In genomic region chr3:190807719-190808375, GRCh38 we compare ENCODE assay signal across 17 cellular contexts. TPM values are rescaled to one million over a fixed set of nuclear protein-coding genes. Genes with fewer than 3 reads are reported as not detected.
DNase-seq lines count a peak whose midpoint lies in the region; ATAC-seq, FAIRE-seq and TF ChIP-seq lines count a peak whose summit lies in the region.
"Had no signal": no experiment of that assay in that cellular context is flagged by ENCODE, and none has a peak within 500 bp of the region (broad histone marks: within the 10 kb centered on the region; RNA-seq: fewer than 3 reads in every experiment).

No MANE protein-coding gene starts in this region.

- H3K27ac ChIP-seq in left lung = no peak overlapping the region
- H3K27ac ChIP-seq: A549, colonic mucosa had no signal

- H3K4me3 ChIP-seq in bronchial epithelial cell (ENCODE audit: low read depth, low read length) (no peak overlapping the region), left lung (no peak overlapping the region)
- H3K4me3 ChIP-seq: A549, colonic mucosa, MG63 had no signal

- no peaks in the 10 kb centered on the region for H3K4me1 ChIP-seq in left lung
- H3K4me1 ChIP-seq: A549, colonic mucosa had no signal

- TF ChIP-seq CTCF in bronchial epithelial cell (IDR thresholded peaks at IDR 0.05; ENCODE audit: insufficient read depth, low read length, severe bottlenecking) (no peak), left lung (IDR thresholded peaks at IDR 0.05) (no peak)

- peak; percentile 58 for ATAC-seq in left lung
- no peak for ATAC-seq in SK-N-SH treated with all-trans-retinoic acid at 6 μM for 48 hours
- ATAC-seq: A549; activated CD8-positive, alpha-beta T cell treated with anti-CD3 and anti-CD28 coated beads for 36 hours had no signal

- FAIRE-seq in bronchial epithelial cell (lab: Jason Lieb, UNC) = no peak
- no peak for FAIRE-seq in urothelium cell line (lab: Jason Lieb, UNC)
- FAIRE-seq: A549, GM12891 had no signal

- H3K9me3 ChIP-seq in left lung = no peaks in the 10 kb centered on the region
- H3K9me3 ChIP-seq: A549, colonic mucosa, MG63 had no signal

- no peaks in the 10 kb centered on the region for H3K27me3 ChIP-seq in bronchial epithelial cell (ENCODE audit: control insufficient read depth, insufficient read depth, low read length)
- H3K27me3 ChIP-seq in left lung = no peaks in the 10 kb centered on the region
- H3K27me3 ChIP-seq: colonic mucosa, MG63 had no signal

- DNase-seq in NCI-H1092 treated with DMSO at 0.1 percent for 48 hours (lab: John Stamatoyannopoulos, UW) = peak; percentile 8
- no peak for DNase-seq in NCI-H1092 (lab: John Stamatoyannopoulos, UW)
- DNase-seq in bronchial epithelial cell (ENCODE audit: low read depth) = peak; percentile 72
- DNase-seq in left lung = peak in 1 of 2 donors; percentile 38
- DNase-seq in urothelium cell line (ENCODE audit: low spot score) = peak; percentile 4
- no peak for DNase-seq in DMS 273 (lab: John Stamatoyannopoulos, UW; ENCODE audit: unreplicated experiment)
- DNase-seq in inferior parietal cortex (ENCODE audit: extremely low spot score) = no peak
- DNase-seq: activated CD8-positive, alpha-beta T cell treated with anti-CD3 and anti-CD28 coated beads for 36 hours; activated naive CD4-positive, alpha-beta T cell treated with anti-CD3 and anti-CD28 coated beads for 36 hours; colonic mucosa; DMS79; mesenchymal stem cell; MG63 had no signal

- intact Hi-C loops in left lung (cut with DNase I) = no loop called here

- H3K36me3 ChIP-seq in bronchial epithelial cell (ENCODE audit: control insufficient read depth, insufficient read depth, low read length) (no peaks in the 10 kb centered on the region), left lung (no peaks in the 10 kb centered on the region)
- H3K36me3 ChIP-seq: colonic mucosa, MG63 had no signal

TF ChIP-seq in SK-N-SH treated with all-trans-retinoic acid at 6 μM for 48 hours, 23 proteins besides CTCF, POLR2A, EP300 and RAD21:
- TF ChIP-seq ISL1 (CRISPR knock-in tag; IDR thresholded peaks at IDR 0.05) (no peak), ZNF8 (CRISPR knock-in tag; IDR thresholded peaks at IDR 0.05) (no peak), ARNTL (CRISPR knock-in tag; IDR thresholded peaks at IDR 0.05; ENCODE audit: borderline replicate concordance, low read depth) (no peak), ZNF70 (CRISPR knock-in tag; IDR thresholded peaks at IDR 0.05) (no peak), POU6F1 (CRISPR knock-in tag; IDR thresholded peaks at IDR 0.05; ENCODE audit: borderline replicate concordance, low read depth) (no peak), PPARA (CRISPR knock-in tag; IDR thresholded peaks at IDR 0.05; ENCODE audit: borderline replicate concordance) (no peak), ZC3H10 (CRISPR knock-in tag; IDR thresholded peaks at IDR 0.05) (no peak), PATZ1 (CRISPR knock-in tag; IDR thresholded peaks at IDR 0.05; ENCODE audit: borderline replicate concordance) (no peak), ZFP30 (CRISPR knock-in tag; IDR thresholded peaks at IDR 0.05) (no peak), GLIS3 (CRISPR knock-in tag; IDR thresholded peaks at IDR 0.05) (no peak), ESRRG (CRISPR knock-in tag; IDR thresholded peaks at IDR 0.05) (no peak), CSRNP3 (CRISPR knock-in tag; IDR thresholded peaks at IDR 0.05) (no peak), RARB (CRISPR knock-in tag; IDR thresholded peaks at IDR 0.05) (no peak), ZNF565 (CRISPR knock-in tag; conservative IDR thresholded peaks at IDR 0.05; ENCODE audit: low read depth) (no peak), ZFP3 (CRISPR knock-in tag; IDR thresholded peaks at IDR 0.05) (no peak), TSHZ2 (CRISPR knock-in tag; IDR thresholded peaks at IDR 0.05) (no peak), TCF4 (CRISPR knock-in tag; IDR thresholded peaks at IDR 0.05; ENCODE audit: borderline replicate concordance) (no peak), BACH2 (CRISPR knock-in tag; IDR thresholded peaks at IDR 0.05; ENCODE audit: borderline replicate concordance) (no peak)

RNA-seq across cellular contexts. Expression of gene GMNC, which starts 54.6 kb away (rescaled TPM):
- total RNA-seq in bronchial epithelial cell (under 0.01 and 0.26 TPM in 2 replicates), left lung (not detected)
- total RNA-seq: activated CD8-positive, alpha-beta T cell treated with anti-CD3 and anti-CD28 coated beads for 36 hours; activated naive CD4-positive, alpha-beta T cell treated with anti-CD3 and anti-CD28 coated beads for 36 hours; colonic mucosa; pulmonary artery endothelial cell had no signal

Comparison
In these comparisons a context has a peak if more than half of its experiments do, and no peak if none do; other contexts are left out.
1. DNase-seq: peak in NCI-H1092 treated with DMSO at 0.1 percent for 48 hours (single experiment), bronchial epithelial cell (single experiment) and urothelium cell line (single experiment); none in NCI-H1092 (single experiment), DMS 273 (single experiment) and inferior parietal cortex (single experiment).